ENCODE assay signal across 8 cellular contexts in genomic region chr2:43174368-43175186, GRCh38. TPM values are rescaled to one million over a fixed set of nuclear protein-coding genes. Genes with fewer than 3 reads are reported as not detected.
A peak's percentile ranks its signal among the peaks of the same experiment; 100 is the strongest.
DNase-seq lines count a peak whose midpoint lies in the region; ATAC-seq and TF ChIP-seq lines count a peak whose summit lies in the region.

No MANE protein-coding gene starts in this region.

- H3K27ac ChIP-seq in breast epithelium (peak overlapping the region; percentile 35 to 73), mammary epithelial cell (ENCODE audit: insufficient read depth, low read depth, low read length) (no peak overlapping the region), HUES48 (ENCODE audit: low read depth, low read length) (peak overlapping the region; percentile 53), left lung (peak overlapping the region; percentile 73 to 85)

- peaks cover 3% of the 10 kb centered on the region for H3K36me3 Mint-ChIP-seq in activated T-cell treated with anti-CD3 and anti-CD28 coated beads, Interleukin-2, amount 50 U/mL, for 24 hours (ENCODE audit: low read depth)

- H3K9me3 Mint-ChIP-seq in activated T-cell treated with anti-CD3 and anti-CD28 coated beads, Interleukin-2, amount 50 U/mL, for 24 hours: no peaks in the 10 kb centered on the region

- H2AFZ ChIP-seq in mammary epithelial cell (ENCODE audit: low read depth, low read length): no peak overlapping the region

- H3K36me3 ChIP-seq in breast epithelium (no peaks in the 10 kb centered on the region), mammary epithelial cell (ENCODE audit: insufficient read depth, low read length) (no peaks in the 10 kb centered on the region), HUES48 (ENCODE audit: control insufficient read depth, insufficient read depth, low read length) (no peaks in the 10 kb centered on the region), left lung (no peaks in the 10 kb centered on the region)

- in situ Hi-C loops in mammary epithelial cell (cut with MboI; ENCODE audit: low sequenced_read_pairs in 2 of 2): no loop called here

- no peak overlapping the region for H3K9ac ChIP-seq in mammary epithelial cell (ENCODE audit: insufficient read depth, low read length)
- no peak overlapping the region for H3K9ac ChIP-seq in HUES48 (ENCODE audit: low read depth, low read length)

- H4K20me1 ChIP-seq in mammary epithelial cell (ENCODE audit: insufficient read depth, low read length): no peaks in the 10 kb centered on the region

- H3K27me3 Mint-ChIP-seq in activated T-cell treated with anti-CD3 and anti-CD28 coated beads, Interleukin-2, amount 50 U/mL, for 24 hours: no peaks in the 10 kb centered on the region

- dilution Hi-C loops in mammary epithelial cell (cut with HindIII; ENCODE audit: low sequenced_read_pairs): loop anchor here (5.0 kb wide), 1 partner anchor 62 kb away; no protein-coding TSS in a partner anchor

- peak; percentile 31 for ATAC-seq in left lung

- H3K9me3 ChIP-seq in breast epithelium (peaks cover 12 to 17% of the 10 kb centered on the region in 2 donors), mammary epithelial cell (replicated peaks; ENCODE audit: insufficient read depth, low read length) (peaks cover 5% of the 10 kb centered on the region), HUES48 (ENCODE audit: control insufficient read depth, insufficient read depth, low read length) (peaks cover 30% of the 10 kb centered on the region), left lung (peaks cover 0 to 11% of the 10 kb centered on the region in 2 donors)

- H3K27me3 ChIP-seq in breast epithelium (no peaks in the 10 kb centered on the region), mammary epithelial cell (ENCODE audit: insufficient read depth, low read length) (no peaks in the 10 kb centered on the region), HUES48 (ENCODE audit: control insufficient read depth, insufficient read depth, low read length) (no peaks in the 10 kb centered on the region), left lung (no peaks in the 10 kb centered on the region)

- H3K4me3 Mint-ChIP-seq in activated T-cell treated with anti-CD3 and anti-CD28 coated beads, Interleukin-2, amount 50 U/mL, for 24 hours: peak overlapping the region; percentile 53

- CTCF ChIA-PET in mammary epithelial cell (lab: Charles Lee; ENCODE audit: low non-redundant PET): no interaction called here

- DNase-seq in breast epithelium (ENCODE audit: low spot score in 2 of 2): no peak
- DNase-seq in mammary epithelial cell: no peak
- DNase-seq in activated T-cell treated with anti-CD3 and anti-CD28 coated beads, Interleukin-2, amount 50 U/mL, for 24 hours: peak; percentile 83
- peak in 1 of 2 donors; percentile 83 for DNase-seq in left lung
- DNase-seq in stimulated activated CD8-positive, alpha-beta memory T cell treated with anti-CD3 and anti-CD28 coated beads, Interleukin-4, amount 100 ng/mL, for 24 hours (ENCODE audit: low read depth): peak; percentile 59
- DNase-seq in NCI-H1930 (lab: John Stamatoyannopoulos, UW): no peak
- no peak for DNase-seq in NCI-H1105 treated with DMSO at 0.1 percent for 48 hours (lab: John Stamatoyannopoulos, UW)

- H3K4me1 Mint-ChIP-seq in activated T-cell treated with anti-CD3 and anti-CD28 coated beads, Interleukin-2, amount 50 U/mL, for 24 hours (ENCODE audit: low read depth): peaks cover 91% of the 10 kb centered on the region

- H3K4me1 ChIP-seq in breast epithelium (peaks cover 4% of the 10 kb centered on the region in 2 donors), mammary epithelial cell (ENCODE audit: insufficient read depth, low read length) (peaks cover 13% of the 10 kb centered on the region), HUES48 (ENCODE audit: control insufficient read depth, insufficient read depth, low read length) (peaks cover 16% of the 10 kb centered on the region), left lung (peaks cover 19 to 85% of the 10 kb centered on the region in 2 donors)

- 77% methylated on average over 9 of the region's 10 CpGs for WGBS in mammary epithelial cell (ENCODE audit: low coverage, missing lambda C conversion rate)

- H3K79me2 ChIP-seq in mammary epithelial cell (ENCODE audit: insufficient read depth, low read length): no peaks in the 10 kb centered on the region

- peak overlapping the region; percentile 89 for H3K27ac Mint-ChIP-seq in activated T-cell treated with anti-CD3 and anti-CD28 coated beads, Interleukin-2, amount 50 U/mL, for 24 hours

- H3K4me3 ChIP-seq in breast epithelium (no peak overlapping the region), mammary epithelial cell (replicated peaks in 1 of 3; ENCODE audit: insufficient read depth in 1 of 3, low read depth in 2 of 3, low read length in 3 of 3) (no peak overlapping the region), HUES48 (ENCODE audit: low read depth, low read length) (no peak overlapping the region), left lung (no peak overlapping the region)

- no peak for TF ChIP-seq CTCF in breast epithelium (IDR thresholded peaks at IDR 0.05)
- TF ChIP-seq CTCF in mammary epithelial cell (conservative IDR thresholded peaks at IDR 0.05 in 1 of 2, IDR thresholded peaks at IDR 0.05 in 1 of 2; ENCODE audit: extremely low read depth in 1 of 2, insufficient read depth in 1 of 2, low read depth in 1 of 2, low read length in 2 of 2): no peak
- TF ChIP-seq CTCF in left lung (IDR thresholded peaks at IDR 0.05): no peak

- BruUV-seq in mammary epithelial cell (replicated peaks; lab: Mats Ljungman, UMichigan): no TSS peak

- TF ChIP-seq POLR2A in breast epithelium (IDR thresholded peaks at IDR 0.05): no peak

- H3K4me2 ChIP-seq in mammary epithelial cell (ENCODE audit: insufficient read depth, low read depth, low read length): no peak overlapping the region

- intact Hi-C loops in breast epithelium (cut with DNase I; ENCODE audit: low total_unique reads) (loop anchor here (2.0 kb wide), 1 partner anchor 42 kb away; no protein-coding TSS in a partner anchor), mammary epithelial cell (cut with micrococcal nuclease) (no loop called here), left lung (cut with DNase I) (no loop called here)

RNA-seq across cellular contexts. Expression of gene ZFP36L2, which starts 51.8 kb away (rescaled TPM):
- total RNA-seq in breast epithelium: 100 to 1,000 TPM; 111 to 155 (median 124) TPM
- 100 to 1,000 TPM in 1 of 2 donors, 10 to 100 TPM in 1; 26.3 to 213 TPM for total RNA-seq in mammary epithelial cell
- 35.6 TPM for polyA plus RNA-seq in mammary epithelial cell
- 68.7 TPM for polyA minus RNA-seq in mammary epithelial cell
- total RNA-seq in left lung: 100 to 1,000 TPM in 1 of 2 donors, 10 to 100 TPM in 1; 72.2 to 112 TPM

Comparison
In these comparisons a context has a peak if more than half of its experiments do, and no peak if none do; other contexts are left out.
1. DNase-seq: peak in activated T-cell treated with anti-CD3 and anti-CD28 coated beads, Interleukin-2, amount 50 U/mL, for 24 hours (single experiment) and stimulated activated CD8-positive, alpha-beta memory T cell treated with anti-CD3 and anti-CD28 coated beads, Interleukin-4, amount 100 ng/mL, for 24 hours (single experiment); none in breast epithelium (0 of 2), mammary epithelial cell (single experiment), NCI-H1930 (0 of 2) and NCI-H1105 treated with DMSO at 0.1 percent for 48 hours (single experiment).